Comparison of ENCODE assay signal across 13 cellular contexts in genomic region chr5:179504600-179505396, GRCh38.
"Had no signal": no experiment of that assay in that cellular context is flagged by ENCODE, and none has a peak within 500 bp of the region (broad histone marks: within the 10 kb centered on the region; RNA-seq: fewer than 3 reads in every experiment).

No MANE protein-coding gene starts in this region.

- H3K4me3 ChIP-seq: esophagus squamous epithelium, lung, sigmoid colon, spleen had no signal

- DNase-seq: activated CD4-positive, alpha-beta T cell treated with anti-CD3 and anti-CD28 coated beads for 1 hour; activated CD8-positive, alpha-beta memory T cell treated with anti-CD3 and anti-CD28 coated beads for 24 hours; activated CD8-positive, alpha-beta memory T cell treated with anti-CD3 and anti-CD28 coated beads, Interleukin-2, amount 50 U/mL, for 48 hours; activated gamma-delta T cell; activated T-cell treated with anti-CD3 and anti-CD28 coated beads, Interleukin-2, amount 50 U/mL, for 48 hours; dermis blood vessel endothelial cell; effector memory CD4-positive, alpha-beta T cell; esophagus squamous epithelium; left cardiac atrium; sigmoid colon; spleen; stimulated activated naive B cell treated with anti-CD40 and anti-IgM and Interleukin-4, amounts not matched to agents 10 μg/mL and 1 μg/mL and 100 μg/mL, for 72 hours had no signal

- H3K4me1 ChIP-seq: esophagus squamous epithelium had no signal

- H3K27ac ChIP-seq: esophagus squamous epithelium, sigmoid colon, spleen had no signal

- H3K9me3 ChIP-seq: esophagus squamous epithelium, sigmoid colon had no signal

- H3K36me3 ChIP-seq: esophagus squamous epithelium, sigmoid colon, spleen had no signal

- ATAC-seq: left cardiac atrium; stimulated activated naive B cell treated with anti-CD40 and anti-IgM and Interleukin-4, amounts not matched to agents 10 μg/mL and 1 μg/mL and 100 μg/mL, for 72 hours had no signal

- H3K27me3 ChIP-seq: sigmoid colon, spleen had no signal
